Comparison of ENCODE assay signal across 9 cellular contexts in the genomic region with DNA sequence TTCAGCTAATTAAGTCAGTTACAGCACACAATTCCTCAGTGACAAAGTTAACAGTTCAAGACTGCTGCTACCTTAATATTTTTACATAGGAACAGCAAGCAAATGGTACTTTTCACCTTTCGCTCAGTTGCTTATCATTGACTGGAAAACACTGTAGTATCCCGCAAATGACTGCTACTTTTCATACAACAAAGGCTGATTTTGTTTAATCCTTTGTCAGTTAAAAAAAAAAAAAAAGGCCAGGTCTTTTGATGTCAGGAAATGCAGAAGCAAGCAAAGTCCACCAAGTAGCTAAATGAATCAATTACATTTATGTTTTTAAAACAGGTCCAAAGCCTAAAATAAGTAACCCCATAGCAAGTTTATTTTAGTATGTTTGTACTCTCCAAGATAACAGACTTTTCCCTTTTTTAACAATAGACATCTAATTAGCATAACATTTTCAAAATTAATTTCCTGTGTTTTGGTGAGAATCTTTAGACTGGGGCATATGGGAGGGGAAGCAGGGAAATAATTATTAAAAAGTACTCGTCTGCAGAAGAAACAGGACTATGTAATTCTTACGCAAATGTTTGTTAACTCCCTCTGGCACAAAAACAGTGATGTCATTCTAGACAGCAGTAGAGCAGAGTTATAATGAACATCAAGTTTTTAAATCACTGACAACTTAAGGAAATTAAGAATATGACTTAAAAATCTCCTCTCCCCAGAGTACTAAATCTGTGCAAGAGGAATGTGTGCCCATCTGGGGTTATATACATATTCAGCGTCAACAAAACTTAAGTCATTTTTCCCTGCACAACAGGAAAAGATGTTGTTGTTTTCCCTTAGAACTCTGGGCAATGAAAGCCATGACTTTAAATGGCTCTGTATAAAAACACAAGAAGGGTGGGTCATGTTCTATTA. TPM values are rescaled to one million over a fixed set of nuclear protein-coding genes. Genes with fewer than 3 reads are reported as not detected.
A peak's percentile ranks its signal among the peaks of the same experiment; 100 is the strongest.
DNase-seq lines count a peak whose midpoint lies in the region; ATAC-seq and TF ChIP-seq lines count a peak whose summit lies in the region.
"Had no signal": no experiment of that assay in that cellular context is flagged by ENCODE, and none has a peak within 500 bp of the region (broad histone marks: within the 10 kb centered on the region; RNA-seq: fewer than 3 reads in every experiment).

No MANE protein-coding gene starts in this region.

- peak overlapping the region; percentile 8 for H3K4me2 ChIP-seq in hepatocyte

- H3K4me1 Mint-ChIP-seq in brain: peaks cover 69% of the 10 kb centered on the region
- H3K4me1 Mint-ChIP-seq in activated T-helper 2 cell treated with anti-CD3 and anti-CD28 coated beads, Interferon-gamma antibody, Interleukin-2, Interleukin-4, amounts not matched to agents 10 μg/mL and 5 μg/mL and 100 μg/mL, durations not matched to agents 14 hours and 24 hours and 36 hours (ENCODE audit: low read depth): peaks cover 28% of the 10 kb centered on the region
- peaks cover 34% of the 10 kb centered on the region for H3K4me1 Mint-ChIP-seq in stimulated activated effector memory CD8-positive, alpha-beta T cell treated with anti-CD3 and anti-CD28 coated beads, Interleukin-12 subunit alpha, Interleukin-12 subunit beta, amount 100 ng/mL, for 72 hours

- no peak overlapping the region for H2AFZ ChIP-seq in hepatocyte

- no peaks in the 10 kb centered on the region for H3K9me2 ChIP-seq in hepatocyte (replicated peaks; ENCODE audit: insufficient read depth)

- intact Hi-C loops in activated T-helper 2 cell treated with anti-CD3 and anti-CD28 coated beads, Interferon-gamma antibody, Interleukin-2, Interleukin-4, amounts not matched to agents 10 μg/mL and 5 μg/mL and 100 μg/mL, durations not matched to agents 14 hours and 24 hours and 36 hours (cut with micrococcal nuclease): no loop called here

- H3K9me3 ChIP-seq in hepatocyte (ENCODE audit: low read depth) (no peaks in the 10 kb centered on the region), HAP-1 (no peaks in the 10 kb centered on the region)

- peak overlapping the region in 4 of 5 experiments; percentile 3 to 53 (median 13) for H3K27ac Mint-ChIP-seq in brain
- no peak overlapping the region for H3K27ac Mint-ChIP-seq in activated T-helper 2 cell treated with anti-CD3 and anti-CD28 coated beads, Interferon-gamma antibody, Interleukin-2, Interleukin-4, amounts not matched to agents 10 μg/mL and 5 μg/mL and 100 μg/mL, durations not matched to agents 14 hours and 24 hours and 36 hours
- H3K27ac Mint-ChIP-seq in stimulated activated effector memory CD8-positive, alpha-beta T cell treated with anti-CD3 and anti-CD28 coated beads, Interleukin-12 subunit alpha, Interleukin-12 subunit beta, amount 100 ng/mL, for 72 hours: no peak overlapping the region

- ATAC-seq in stimulated activated effector memory CD8-positive, alpha-beta T cell treated with anti-CD3 and anti-CD28 coated beads, Interleukin-12 subunit alpha, Interleukin-12 subunit beta, amount 100 ng/mL, for 72 hours: no peak

- 70% methylated on average over 5 of the region's 5 CpGs for WGBS in hepatocyte (ENCODE audit: low lambda C conversion rate, missing lambda C conversion rate)

- peaks cover 94% of the 10 kb centered on the region for H3K79me2 ChIP-seq in hepatocyte

- H3K36me3 ChIP-seq in hepatocyte (replicated peaks; ENCODE audit: insufficient read depth, low read depth): no peaks in the 10 kb centered on the region
- H3K36me3 ChIP-seq in HAP-1 (replicated peaks): no peaks in the 10 kb centered on the region

- peak overlapping the region in 2 of 5 experiments; percentile 16 to 47 for H3K4me3 Mint-ChIP-seq in brain
- no peak overlapping the region for H3K4me3 Mint-ChIP-seq in activated T-helper 2 cell treated with anti-CD3 and anti-CD28 coated beads, Interferon-gamma antibody, Interleukin-2, Interleukin-4, amounts not matched to agents 10 μg/mL and 5 μg/mL and 100 μg/mL, durations not matched to agents 14 hours and 24 hours and 36 hours (ENCODE audit: low read depth)
- no peak overlapping the region for H3K4me3 Mint-ChIP-seq in stimulated activated effector memory CD8-positive, alpha-beta T cell treated with anti-CD3 and anti-CD28 coated beads, Interleukin-12 subunit alpha, Interleukin-12 subunit beta, amount 100 ng/mL, for 72 hours

- DNase-seq in NOMO-1 treated with DMSO at 0.1 percent for 48 hours (lab: John Stamatoyannopoulos, UW; ENCODE audit: unreplicated experiment): peak; percentile 37
- DNase-seq in NOMO-1 treated with dmso at 0.1 percent for 144 hours (lab: John Stamatoyannopoulos, UW; ENCODE audit: unreplicated experiment): no peak
- DNase-seq in hepatocyte (ENCODE audit: low spot score): peak; percentile 11
- peak; percentile 49 for DNase-seq in superior temporal gyrus (ENCODE audit: extremely low spot score)
- DNase-seq in activated T-helper 2 cell treated with anti-CD3 and anti-CD28 coated beads, Interferon-gamma antibody, Interleukin-2, Interleukin-4, amounts not matched to agents 10 μg/mL and 5 μg/mL and 100 μg/mL, durations not matched to agents 14 hours and 24 hours and 36 hours (ENCODE audit: low spot score): no peak
- DNase-seq in HAP-1 (ENCODE audit: low spot score in 2 of 2): no peak
- no peak for DNase-seq in stimulated activated effector memory CD8-positive, alpha-beta T cell treated with anti-CD3 and anti-CD28 coated beads, Interleukin-12 subunit alpha, Interleukin-12 subunit beta, amount 100 ng/mL, for 72 hours (ENCODE audit: low spot score in 2 of 2)
- DNase-seq: activated CD8-positive, alpha-beta memory T cell treated with anti-CD3 and anti-CD28 coated beads, Interleukin-2, amount 50 U/mL, for 4 hours had no signal

- peaks cover 8% of the 10 kb centered on the region for H4K20me1 ChIP-seq in hepatocyte (ENCODE audit: insufficient read depth, poor library complexity, severe bottlenecking)

- H3K9me3 Mint-ChIP-seq in brain: no peaks in the 10 kb centered on the region
- no peaks in the 10 kb centered on the region for H3K9me3 Mint-ChIP-seq in activated T-helper 2 cell treated with anti-CD3 and anti-CD28 coated beads, Interferon-gamma antibody, Interleukin-2, Interleukin-4, amounts not matched to agents 10 μg/mL and 5 μg/mL and 100 μg/mL, durations not matched to agents 14 hours and 24 hours and 36 hours
- no peaks in the 10 kb centered on the region for H3K9me3 Mint-ChIP-seq in stimulated activated effector memory CD8-positive, alpha-beta T cell treated with anti-CD3 and anti-CD28 coated beads, Interleukin-12 subunit alpha, Interleukin-12 subunit beta, amount 100 ng/mL, for 72 hours

- H3K36me3 Mint-ChIP-seq in brain: peaks cover 13% of the 10 kb centered on the region
- H3K36me3 Mint-ChIP-seq in activated T-helper 2 cell treated with anti-CD3 and anti-CD28 coated beads, Interferon-gamma antibody, Interleukin-2, Interleukin-4, amounts not matched to agents 10 μg/mL and 5 μg/mL and 100 μg/mL, durations not matched to agents 14 hours and 24 hours and 36 hours (ENCODE audit: low read depth): peaks cover 29% of the 10 kb centered on the region
- H3K36me3 Mint-ChIP-seq in stimulated activated effector memory CD8-positive, alpha-beta T cell treated with anti-CD3 and anti-CD28 coated beads, Interleukin-12 subunit alpha, Interleukin-12 subunit beta, amount 100 ng/mL, for 72 hours: peaks cover 27% of the 10 kb centered on the region

- peak overlapping the region; percentile 45 for H3K27ac ChIP-seq in hepatocyte

- TF ChIP-seq CTCF in brain (conservative IDR thresholded peaks at IDR 0.05) (no peak), hepatocyte (IDR thresholded peaks at IDR 0.05; ENCODE audit: poor library complexity) (no peak)

- no peaks in the 10 kb centered on the region for H3K27me3 Mint-ChIP-seq in brain
- H3K27me3 Mint-ChIP-seq in activated T-helper 2 cell treated with anti-CD3 and anti-CD28 coated beads, Interferon-gamma antibody, Interleukin-2, Interleukin-4, amounts not matched to agents 10 μg/mL and 5 μg/mL and 100 μg/mL, durations not matched to agents 14 hours and 24 hours and 36 hours (ENCODE audit: low read depth): no peaks in the 10 kb centered on the region

- H3K27me3 ChIP-seq in hepatocyte: no peaks in the 10 kb centered on the region
- no peaks in the 10 kb centered on the region for H3K27me3 ChIP-seq in HAP-1 (ENCODE audit: low read depth)

- H3K4me3 ChIP-seq in hepatocyte (no peak overlapping the region), HAP-1 (no peak overlapping the region)

- H3K4me1 ChIP-seq in hepatocyte (ENCODE audit: insufficient read depth) (no peaks in the 10 kb centered on the region), HAP-1 (peaks cover 46% of the 10 kb centered on the region)

- in situ Hi-C loops in HAP-1 (cut with MboI; ENCODE audit: low sequenced_read_pairs): no loop called here

RNA-seq across cellular contexts. Expression of a gene that starts 9.6 kb away (rescaled TPM):
- polyA plus RNA-seq in brain (ENCODE audit: insufficient read depth, low read depth, low replicate concordance) (92.3 TPM), hepatocyte (97.6 and 98.0 TPM in 2 replicates)
- 84.1 and 86.1 TPM in 2 replicates for total RNA-seq in hepatocyte
- 60.4 and 61.0 TPM in 2 replicates for total RNA-seq in activated T-helper 2 cell treated with anti-CD3 and anti-CD28 coated beads, Interferon-gamma antibody, Interleukin-2, Interleukin-4, amounts not matched to agents 10 μg/mL and 5 μg/mL and 100 μg/mL, durations not matched to agents 14 hours and 24 hours and 36 hours

RNA-seq across cellular contexts. Expression of a gene that starts 53.1 kb away (rescaled TPM):
- polyA plus RNA-seq in brain (ENCODE audit: insufficient read depth, low read depth, low replicate concordance): 8.8 TPM
- 7.2 and 8.3 TPM in 2 replicates for total RNA-seq in hepatocyte
- polyA plus RNA-seq in hepatocyte: 6.7 and 7.9 TPM in 2 replicates
- total RNA-seq in activated T-helper 2 cell treated with anti-CD3 and anti-CD28 coated beads, Interferon-gamma antibody, Interleukin-2, Interleukin-4, amounts not matched to agents 10 μg/mL and 5 μg/mL and 100 μg/mL, durations not matched to agents 14 hours and 24 hours and 36 hours: 15.7 and 17.1 TPM in 2 replicates

Comparison
In these comparisons a context has a peak if more than half of its experiments do, and no peak if none do; other contexts are left out.
1. DNase-seq: peak in NOMO-1 treated with DMSO at 0.1 percent for 48 hours (single experiment), hepatocyte (single experiment) and superior temporal gyrus (single experiment); none in NOMO-1 treated with dmso at 0.1 percent for 144 hours (single experiment), activated T-helper 2 cell treated with anti-CD3 and anti-CD28 coated beads, Interferon-gamma antibody, Interleukin-2, Interleukin-4, amounts not matched to agents 10 μg/mL and 5 μg/mL and 100 μg/mL, durations not matched to agents 14 hours and 24 hours and 36 hours (single experiment), HAP-1 (0 of 2) and stimulated activated effector memory CD8-positive, alpha-beta T cell treated with anti-CD3 and anti-CD28 coated beads, Interleukin-12 subunit alpha, Interleukin-12 subunit beta, amount 100 ng/mL, for 72 hours (0 of 2).
2. H3K27ac Mint-ChIP-seq: peak in brain (4 of 5); none in activated T-helper 2 cell treated with anti-CD3 and anti-CD28 coated beads, Interferon-gamma antibody, Interleukin-2, Interleukin-4, amounts not matched to agents 10 μg/mL and 5 μg/mL and 100 μg/mL, durations not matched to agents 14 hours and 24 hours and 36 hours (single experiment) and stimulated activated effector memory CD8-positive, alpha-beta T cell treated with anti-CD3 and anti-CD28 coated beads, Interleukin-12 subunit alpha, Interleukin-12 subunit beta, amount 100 ng/mL, for 72 hours (single experiment).